Comparison of ENCODE assay signal across 1 cellular context in genomic region chr19:47210180-47210490, GRCh38.
A peak's percentile ranks its signal among the peaks of the same experiment; 100 is the strongest.
TF ChIP-seq lines count a peak whose summit lies in the region.

No MANE protein-coding gene starts in this region.

TF ChIP-seq in HepG2, 621 proteins besides CTCF, POLR2A, EP300 and RAD21:
- TF ChIP-seq SRF (IDR thresholded peaks at IDR 0.05; ENCODE audit: low read depth, low read length): no peak
- TF ChIP-seq MYC (CRISPR knock-in tag; IDR thresholded peaks at IDR 0.05; ENCODE audit: borderline replicate concordance): 0 out of 2 replicates have a peak, but pooled peaks have one; percentile 0
- TF ChIP-seq ZFP90 (CRISPR knock-in tag; IDR thresholded peaks at IDR 0.05; ENCODE audit: borderline replicate concordance): no peak
- no peak for TF ChIP-seq ZSCAN5A (CRISPR knock-in tag; IDR thresholded peaks at IDR 0.05; ENCODE audit: borderline replicate concordance)
- TF ChIP-seq BRF2 (CRISPR knock-in tag; IDR thresholded peaks at IDR 0.05): no peak
- no peak for TF ChIP-seq HMGXB4 (CRISPR knock-in tag; IDR thresholded peaks at IDR 0.05; ENCODE audit: borderline replicate concordance in 1 of 2, low read depth in 1 of 2)
- TF ChIP-seq NR1H2 (CRISPR knock-in tag; IDR thresholded peaks at IDR 0.05; ENCODE audit: borderline replicate concordance, low read depth): no peak
